3 cellular contexts compared by ENCODE assay signal in genomic region chr9:7212101-7212500, GRCh38.
TF ChIP-seq lines count a peak whose summit lies in the region.

No MANE protein-coding gene starts in this region.

TF ChIP-seq in SK-N-SH, 30 proteins besides CTCF, POLR2A, EP300 and RAD21 (continued from another document):
- TF ChIP-seq PBX3 (IDR thresholded peaks at IDR 0.05) (no peak), FOXJ3 (CRISPR knock-in tag; IDR thresholded peaks at IDR 0.05) (no peak)
- TF ChIP-seq, protein P1, sequence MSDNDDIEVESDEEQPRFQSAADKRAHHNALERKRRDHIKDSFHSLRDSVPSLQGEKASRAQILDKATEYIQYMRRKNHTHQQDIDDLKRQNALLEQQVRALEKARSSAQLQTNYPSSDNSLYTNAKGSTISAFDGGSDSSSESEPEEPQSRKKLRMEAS (IDR thresholded peaks at IDR 0.05; ENCODE audit: low read depth), result no peak

TF ChIP-seq in SK-N-SH treated with all-trans-retinoic acid at 6 μM for 48 hours, 23 proteins besides CTCF, POLR2A, EP300 and RAD21 (continued from another document):
- TF ChIP-seq, protein P2, sequence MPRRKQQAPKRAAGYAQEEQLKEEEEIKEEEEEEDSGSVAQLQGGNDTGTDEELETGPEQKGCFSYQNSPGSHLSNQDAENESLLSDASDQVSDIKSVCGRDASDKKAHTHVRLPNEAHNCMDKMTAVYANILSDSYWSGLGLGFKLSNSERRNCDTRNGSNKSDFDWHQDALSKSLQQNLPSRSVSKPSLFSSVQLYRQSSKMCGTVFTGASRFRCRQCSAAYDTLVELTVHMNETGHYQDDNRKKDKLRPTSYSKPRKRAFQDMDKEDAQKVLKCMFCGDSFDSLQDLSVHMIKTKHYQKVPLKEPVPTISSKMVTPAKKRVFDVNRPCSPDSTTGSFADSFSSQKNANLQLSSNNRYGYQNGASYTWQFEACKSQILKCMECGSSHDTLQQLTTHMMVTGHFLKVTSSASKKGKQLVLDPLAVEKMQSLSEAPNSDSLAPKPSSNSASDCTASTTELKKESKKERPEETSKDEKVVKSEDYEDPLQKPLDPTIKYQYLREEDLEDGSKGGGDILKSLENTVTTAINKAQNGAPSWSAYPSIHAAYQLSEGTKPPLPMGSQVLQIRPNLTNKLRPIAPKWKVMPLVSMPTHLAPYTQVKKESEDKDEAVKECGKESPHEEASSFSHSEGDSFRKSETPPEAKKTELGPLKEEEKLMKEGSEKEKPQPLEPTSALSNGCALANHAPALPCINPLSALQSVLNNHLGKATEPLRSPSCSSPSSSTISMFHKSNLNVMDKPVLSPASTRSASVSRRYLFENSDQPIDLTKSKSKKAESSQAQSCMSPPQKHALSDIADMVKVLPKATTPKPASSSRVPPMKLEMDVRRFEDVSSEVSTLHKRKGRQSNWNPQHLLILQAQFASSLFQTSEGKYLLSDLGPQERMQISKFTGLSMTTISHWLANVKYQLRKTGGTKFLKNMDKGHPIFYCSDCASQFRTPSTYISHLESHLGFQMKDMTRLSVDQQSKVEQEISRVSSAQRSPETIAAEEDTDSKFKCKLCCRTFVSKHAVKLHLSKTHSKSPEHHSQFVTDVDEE (CRISPR knock-in tag; IDR thresholded peaks at IDR 0.05), result no peak
- TF ChIP-seq ESRRG (CRISPR knock-in tag; IDR thresholded peaks at IDR 0.05), result no peak
- no peak for TF ChIP-seq TOX (CRISPR knock-in tag; IDR thresholded peaks at IDR 0.05; ENCODE audit: borderline replicate concordance)

TF ChIP-seq in WTC11, 78 proteins besides CTCF, POLR2A, EP300 and RAD21 (continued from another document):
- TF ChIP-seq ELF4 (CRISPR knock-in tag; IDR thresholded peaks at IDR 0.05; ENCODE audit: low read depth) (no peak), KAT7 (CRISPR knock-in tag; IDR thresholded peaks at IDR 0.05; ENCODE audit: borderline replicate concordance) (no peak), JAZF1 (CRISPR knock-in tag; IDR thresholded peaks at IDR 0.05) (no peak), TEAD4 (CRISPR knock-in tag; IDR thresholded peaks at IDR 0.05) (no peak), NFE2L1 (CRISPR knock-in tag; IDR thresholded peaks at IDR 0.05) (no peak), NR2C2 (CRISPR knock-in tag; IDR thresholded peaks at IDR 0.05) (no peak), SMAD4 (CRISPR knock-in tag; IDR thresholded peaks at IDR 0.05) (no peak), ZNF138 (CRISPR knock-in tag; conservative IDR thresholded peaks at IDR 0.05) (no peak), ZNF671 (CRISPR knock-in tag; IDR thresholded peaks at IDR 0.05) (no peak), CREM (CRISPR knock-in tag; IDR thresholded peaks at IDR 0.05) (no peak), MXD4 (CRISPR knock-in tag; IDR thresholded peaks at IDR 0.05; ENCODE audit: borderline replicate concordance) (no peak)
- TF ChIP-seq, protein P3, sequence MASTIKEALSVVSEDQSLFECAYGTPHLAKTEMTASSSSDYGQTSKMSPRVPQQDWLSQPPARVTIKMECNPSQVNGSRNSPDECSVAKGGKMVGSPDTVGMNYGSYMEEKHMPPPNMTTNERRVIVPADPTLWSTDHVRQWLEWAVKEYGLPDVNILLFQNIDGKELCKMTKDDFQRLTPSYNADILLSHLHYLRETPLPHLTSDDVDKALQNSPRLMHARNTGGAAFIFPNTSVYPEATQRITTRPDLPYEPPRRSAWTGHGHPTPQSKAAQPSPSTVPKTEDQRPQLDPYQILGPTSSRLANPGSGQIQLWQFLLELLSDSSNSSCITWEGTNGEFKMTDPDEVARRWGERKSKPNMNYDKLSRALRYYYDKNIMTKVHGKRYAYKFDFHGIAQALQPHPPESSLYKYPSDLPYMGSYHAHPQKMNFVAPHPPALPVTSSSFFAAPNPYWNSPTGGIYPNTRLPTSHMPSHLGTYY (CRISPR knock-in tag; IDR thresholded peaks at IDR 0.05), result no peak
- TF ChIP-seq, protein P4, sequence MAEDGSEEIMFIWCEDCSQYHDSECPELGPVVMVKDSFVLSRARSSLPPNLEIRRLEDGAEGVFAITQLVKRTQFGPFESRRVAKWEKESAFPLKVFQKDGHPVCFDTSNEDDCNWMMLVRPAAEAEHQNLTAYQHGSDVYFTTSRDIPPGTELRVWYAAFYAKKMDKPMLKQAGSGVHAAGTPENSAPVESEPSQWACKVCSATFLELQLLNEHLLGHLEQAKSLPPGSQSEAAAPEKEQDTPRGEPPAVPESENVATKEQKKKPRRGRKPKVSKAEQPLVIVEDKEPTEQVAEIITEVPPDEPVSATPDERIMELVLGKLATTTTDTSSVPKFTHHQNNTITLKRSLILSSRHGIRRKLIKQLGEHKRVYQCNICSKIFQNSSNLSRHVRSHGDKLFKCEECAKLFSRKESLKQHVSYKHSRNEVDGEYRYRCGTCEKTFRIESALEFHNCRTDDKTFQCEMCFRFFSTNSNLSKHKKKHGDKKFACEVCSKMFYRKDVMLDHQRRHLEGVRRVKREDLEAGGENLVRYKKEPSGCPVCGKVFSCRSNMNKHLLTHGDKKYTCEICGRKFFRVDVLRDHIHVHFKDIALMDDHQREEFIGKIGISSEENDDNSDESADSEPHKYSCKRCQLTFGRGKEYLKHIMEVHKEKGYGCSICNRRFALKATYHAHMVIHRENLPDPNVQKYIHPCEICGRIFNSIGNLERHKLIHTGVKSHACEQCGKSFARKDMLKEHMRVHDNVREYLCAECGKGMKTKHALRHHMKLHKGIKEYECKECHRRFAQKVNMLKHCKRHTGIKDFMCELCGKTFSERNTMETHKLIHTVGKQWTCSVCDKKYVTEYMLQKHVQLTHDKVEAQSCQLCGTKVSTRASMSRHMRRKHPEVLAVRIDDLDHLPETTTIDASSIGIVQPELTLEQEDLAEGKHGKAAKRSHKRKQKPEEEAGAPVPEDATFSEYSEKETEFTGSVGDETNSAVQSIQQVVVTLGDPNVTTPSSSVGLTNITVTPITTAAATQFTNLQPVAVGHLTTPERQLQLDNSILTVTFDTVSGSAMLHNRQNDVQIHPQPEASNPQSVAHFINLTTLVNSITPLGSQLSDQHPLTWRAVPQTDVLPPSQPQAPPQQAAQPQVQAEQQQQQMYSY (CRISPR knock-in tag; IDR thresholded peaks at IDR 0.05), result no peak
- TF ChIP-seq, protein P5, sequence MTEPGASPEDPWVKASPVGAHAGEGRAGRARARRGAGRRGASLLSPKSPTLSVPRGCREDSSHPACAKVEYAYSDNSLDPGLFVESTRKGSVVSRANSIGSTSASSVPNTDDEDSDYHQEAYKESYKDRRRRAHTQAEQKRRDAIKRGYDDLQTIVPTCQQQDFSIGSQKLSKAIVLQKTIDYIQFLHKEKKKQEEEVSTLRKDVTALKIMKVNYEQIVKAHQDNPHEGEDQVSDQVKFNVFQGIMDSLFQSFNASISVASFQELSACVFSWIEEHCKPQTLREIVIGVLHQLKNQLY (CRISPR knock-in tag; IDR thresholded peaks at IDR 0.05), result no peak
